ENCODE assay signal across 8 cellular contexts in the genomic region with DNA sequence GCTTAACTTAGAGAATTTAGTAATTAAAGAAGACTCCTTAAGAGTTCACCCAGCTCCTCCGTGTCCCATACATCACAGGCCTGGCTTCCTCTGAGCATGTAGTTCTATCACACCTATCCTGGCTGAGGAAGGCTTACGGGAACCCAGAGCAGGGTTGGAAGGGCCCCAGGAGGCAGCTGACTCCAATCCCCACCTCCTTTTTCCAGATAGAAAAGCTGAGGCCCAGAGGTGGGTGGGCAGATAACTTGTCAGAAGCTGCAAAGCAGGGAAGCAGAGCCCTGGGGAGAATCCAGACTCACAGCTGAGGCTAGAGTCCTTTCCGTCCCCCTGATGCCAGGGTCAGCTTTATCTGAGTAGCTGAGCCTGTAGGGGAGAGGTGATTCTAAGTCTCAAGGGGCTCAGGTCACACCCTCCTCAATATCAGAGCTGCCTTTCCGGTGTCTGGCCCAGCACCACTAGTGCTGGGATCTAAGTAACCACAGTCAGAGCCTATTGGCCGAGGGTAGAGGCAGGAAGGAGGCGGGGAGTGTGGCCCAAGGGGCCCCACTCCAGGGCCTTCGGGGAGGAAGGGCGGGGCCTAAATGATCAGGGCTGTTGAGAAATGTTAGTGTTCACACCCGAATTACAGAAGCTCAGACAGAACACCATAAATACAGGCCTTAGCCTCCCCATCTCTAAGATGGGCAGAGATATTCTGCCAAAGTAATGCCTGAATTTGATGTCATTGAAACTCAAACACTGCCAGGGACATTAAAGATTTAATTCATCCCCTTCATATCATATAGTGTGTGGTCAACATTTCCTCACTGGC. TPM values are rescaled to one million over a fixed set of nuclear protein-coding genes. Genes with fewer than 3 reads are reported as not detected.
DNase-seq lines count a peak whose midpoint lies in the region; ATAC-seq lines count a peak whose summit lies in the region.

No MANE protein-coding gene starts in this region.

- peak overlapping the region; percentile 96 for H3K27ac ChIP-seq in right cardiac atrium (ENCODE audit: low read length)

- H3K4me3 ChIP-seq in right cardiac atrium (ENCODE audit: low read length): no peak overlapping the region

- peaks cover 29% of the 10 kb centered on the region for H3K4me1 ChIP-seq in right cardiac atrium (ENCODE audit: control insufficient read depth, insufficient read depth, low read length)

- DNase-seq in SIG-M5 treated with dmso at 0.1 percent for 504 hours (lab: John Stamatoyannopoulos, UW; ENCODE audit: unreplicated experiment) (peak; percentile 98), right cardiac atrium (peak; percentile 90 to 94 (median 93)), retina (no peak), NCI-H2196 treated with DMSO at 0.1 percent for 48 hours (lab: John Stamatoyannopoulos, UW; ENCODE audit: unreplicated experiment) (no peak)
- DNase-seq in activated naive CD4-positive, alpha-beta T cell treated with Interleukin-2 at 50 U/mL for 16 hours: peak; percentile 83
- peak in 3 of 4 experiments; percentile 57 to 80 (median 68) for DNase-seq in stimulated activated CD4-positive, alpha-beta T cell treated with anti-CD3 and anti-CD28 coated beads, Interleukin-1b, Interleukin-23, amount 100 ng/mL, for 24 hours (ENCODE audit: low read depth in 4 of 4, low spot score in 1 of 4)

- intact Hi-C loops in right cardiac atrium (cut with DNase I): no loop called here

- H3K27me3 ChIP-seq in right cardiac atrium (ENCODE audit: control insufficient read depth, insufficient read depth): no peaks in the 10 kb centered on the region

- WGBS in right cardiac atrium: 11% methylated on average over 9 of the region's 9 CpGs

- ATAC-seq in GM18873 (IDR thresholded peaks at IDR 0.05; ENCODE audit: low FRiP score, unreplicated experiment): peak; percentile 69
- peak; percentile 87 for ATAC-seq in HG03045 (IDR thresholded peaks at IDR 0.05; ENCODE audit: unreplicated experiment)
- peak; percentile 95 to 97 for ATAC-seq in right cardiac atrium

- no peaks in the 10 kb centered on the region for H3K9me3 ChIP-seq in right cardiac atrium (ENCODE audit: control insufficient read depth, low read length)

RNA-seq across cellular contexts. Expression of gene CCDC69, which starts 9.9 kb away (rescaled TPM):
- total RNA-seq in right cardiac atrium: 100 to 1,000 TPM; 167 to 194 (median 190) TPM
- 244 TPM for polyA plus RNA-seq in right cardiac atrium

RNA-seq across cellular contexts. Expression of gene GM2A, which starts 39.0 kb away (rescaled TPM):
- 10 to 100 TPM; 30.1 to 43.4 (median 35.3) TPM for total RNA-seq in right cardiac atrium
- polyA plus RNA-seq in right cardiac atrium: 27.7 TPM

RNA-seq across cellular contexts. Expression of gene ANXA6, which starts 56.4 kb away (rescaled TPM):
- total RNA-seq in right cardiac atrium: 100 to 1,000 TPM; 220 to 238 (median 232) TPM
- polyA plus RNA-seq in right cardiac atrium: 203 TPM

Comparison
In these comparisons a context has a peak if more than half of its experiments do, and no peak if none do; other contexts are left out.
1. DNase-seq: peak in SIG-M5 treated with dmso at 0.1 percent for 504 hours (single experiment), activated naive CD4-positive, alpha-beta T cell treated with Interleukin-2 at 50 U/mL for 16 hours (single experiment), right cardiac atrium (3 of 3) and stimulated activated CD4-positive, alpha-beta T cell treated with anti-CD3 and anti-CD28 coated beads, Interleukin-1b, Interleukin-23, amount 100 ng/mL, for 24 hours (3 of 4); none in retina (single experiment) and NCI-H2196 treated with DMSO at 0.1 percent for 48 hours (single experiment).
2. Peak in every context shown above with its lines, with median percentiles within 50 percentile points of each other: ATAC-seq.